ENCODE assay signal across 1 cellular context in the genomic region with DNA sequence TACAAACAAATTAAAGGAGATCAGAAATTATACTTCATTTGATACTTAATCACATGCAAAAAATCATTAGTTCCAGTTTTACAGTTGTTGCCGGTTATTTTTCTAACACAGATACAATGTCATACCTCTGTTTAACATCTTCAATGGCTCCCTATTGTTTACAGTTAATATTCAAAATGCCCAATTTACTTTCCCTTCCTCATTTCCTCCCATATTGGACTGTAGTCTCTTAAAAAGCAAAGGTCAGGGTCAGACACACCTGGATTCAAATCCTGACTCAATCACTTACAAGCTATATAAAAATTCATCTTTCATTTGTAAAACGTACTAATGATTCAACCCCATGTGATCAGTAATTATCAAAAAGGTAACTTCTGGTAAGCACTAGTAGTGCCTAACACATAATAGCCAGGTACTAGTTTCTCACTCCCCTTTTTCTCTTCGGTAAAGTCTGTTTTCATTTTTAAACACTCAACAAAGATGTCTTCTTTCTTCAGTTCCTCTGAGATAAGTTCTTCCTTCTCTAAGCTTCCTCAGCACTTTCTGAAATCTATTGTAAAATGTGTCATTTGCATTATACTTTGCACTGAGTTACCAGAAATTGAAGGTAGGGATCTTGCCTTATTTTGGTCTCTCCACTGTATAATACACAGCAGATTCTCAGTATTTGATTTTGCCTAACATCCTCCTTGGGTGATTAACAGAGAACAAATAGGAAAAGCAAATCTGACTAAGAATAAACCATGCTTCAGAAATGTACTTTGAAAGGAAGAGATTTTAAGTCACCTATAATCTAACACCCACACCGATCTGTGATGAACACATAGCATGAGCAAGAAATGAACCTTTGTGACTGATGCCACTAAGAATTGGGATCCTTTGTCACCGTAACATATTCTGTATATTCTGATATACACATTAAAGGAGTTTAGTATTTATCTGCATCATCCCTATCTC.
TF ChIP-seq lines count a peak whose summit lies in the region.

No MANE protein-coding gene starts in this region.

TF ChIP-seq in IMR-90, 13 proteins besides CTCF, POLR2A, EP300 and RAD21:
- no peak for TF ChIP-seq MAZ (IDR thresholded peaks at IDR 0.05; ENCODE audit: borderline replicate concordance, low read depth, low read length)
- TF ChIP-seq SMC3 (IDR thresholded peaks at IDR 0.05; ENCODE audit: low read depth, low read length), result no peak
- TF ChIP-seq BHLHE40 (IDR thresholded peaks at IDR 0.05; ENCODE audit: low read depth, low read length), result no peak
- no peak for TF ChIP-seq CEBPB (IDR thresholded peaks at IDR 0.05; ENCODE audit: low read depth, low read length)
- TF ChIP-seq MXI1 (IDR thresholded peaks at IDR 0.05; ENCODE audit: borderline replicate concordance, low read depth, low read length), result no peak
- TF ChIP-seq USF2 (IDR thresholded peaks at IDR 0.05; ENCODE audit: low read depth, low read length), result no peak
- TF ChIP-seq CHD1 (IDR thresholded peaks at IDR 0.05; ENCODE audit: low read depth, low read length), result no peak
